Comparison of ENCODE assay signal across 1 cellular context in the genomic region with DNA sequence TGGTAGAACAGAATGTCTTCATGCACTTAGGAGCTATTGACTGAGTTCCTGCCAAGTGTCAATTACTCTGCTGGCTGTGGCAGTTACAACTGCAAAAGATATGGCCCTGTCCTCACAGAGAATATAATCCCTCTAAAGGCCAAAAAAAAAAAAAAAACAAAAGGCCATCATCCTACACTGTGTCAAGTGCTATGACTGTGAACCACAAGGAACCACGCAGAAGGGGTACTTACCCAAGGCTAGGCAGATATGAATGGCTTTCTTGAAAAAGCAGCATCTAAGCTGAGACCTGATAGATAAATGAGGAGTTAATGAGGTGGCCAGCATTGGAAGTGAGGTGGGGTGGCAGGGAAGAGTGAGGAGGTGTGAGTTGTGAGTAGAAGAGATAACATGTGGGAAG.
TF ChIP-seq lines count a peak whose summit lies in the region.

No MANE protein-coding gene starts in this region.

TF ChIP-seq in IMR-90, 13 proteins besides CTCF, POLR2A, EP300 and RAD21:
- no peak for TF ChIP-seq MXI1 (IDR thresholded peaks at IDR 0.05; ENCODE audit: borderline replicate concordance, low read depth, low read length)
- no peak for TF ChIP-seq NFE2L2 (IDR thresholded peaks at IDR 0.05; ENCODE audit: low read depth, low read length)
- TF ChIP-seq RCOR1 (IDR thresholded peaks at IDR 0.05; ENCODE audit: insufficient replicate concordance, low read length), result no peak
- TF ChIP-seq MAZ (IDR thresholded peaks at IDR 0.05; ENCODE audit: borderline replicate concordance, low read depth, low read length), result no peak
- no peak for TF ChIP-seq SMC3 (IDR thresholded peaks at IDR 0.05; ENCODE audit: low read depth, low read length)
TF ChIP-seq in IMR-90: peak in this region for 0.
